ENCODE assay signal across 8 cellular contexts in genomic region chr14:61567838-61568571, GRCh38.
A peak's percentile ranks its signal among the peaks of the same experiment; 100 is the strongest.
DNase-seq lines count a peak whose midpoint lies in the region; ATAC-seq and TF ChIP-seq lines count a peak whose summit lies in the region.

No MANE protein-coding gene starts in this region.

- H4K20me1 ChIP-seq in DND-41 (ENCODE audit: insufficient read depth, low read length): peaks cover 7% of the 10 kb centered on the region; the same call in 1 of the 2 replicates

- H3K36me3 ChIP-seq in DND-41 (ENCODE audit: insufficient read depth, low read length): no peaks in the 10 kb centered on the region
- no peaks in the 10 kb centered on the region for H3K36me3 ChIP-seq in tibial artery

- peaks cover 1% of the 10 kb centered on the region for H3K27me3 Mint-ChIP-seq in HFFc6 (ENCODE audit: insufficient read depth)

- no peaks in the 10 kb centered on the region for H3K79me2 ChIP-seq in DND-41 (ENCODE audit: insufficient read depth, low read length)

- H3K4me2 ChIP-seq in DND-41 (ENCODE audit: insufficient read depth, low read length): peak overlapping the region; percentile 84

- H3K36me3 Mint-ChIP-seq in HFFc6 (ENCODE audit: low read depth): no peaks in the 10 kb centered on the region

- peak; percentile 6 for ATAC-seq in DND-41 (ENCODE audit: insufficient read depth, low read depth)
- ATAC-seq in HG03442 (IDR thresholded peaks at IDR 0.05; ENCODE audit: unreplicated experiment): no peak

- H3K9me3 Mint-ChIP-seq in HFFc6: no peaks in the 10 kb centered on the region

- intact Hi-C loops in tibial artery (cut with DNase I; ENCODE audit: low total_unique reads): no loop called here

- H3K4me1 ChIP-seq in DND-41 (ENCODE audit: insufficient read depth, low read length): peaks cover 41% of the 10 kb centered on the region
- peaks cover 0 to 54% (median 39%) of the 10 kb centered on the region in 4 donors for H3K4me1 ChIP-seq in tibial artery

- peak overlapping the region; percentile 52 for H2AFZ ChIP-seq in DND-41 (ENCODE audit: low read depth, low read length)

- peaks cover 10% of the 10 kb centered on the region for H3K27me3 ChIP-seq in DND-41 (ENCODE audit: insufficient read depth, low read length, poor library complexity)
- H3K27me3 ChIP-seq in tibial artery: no peaks in the 10 kb centered on the region

- TF ChIP-seq CTCF in DND-41 (IDR thresholded peaks at IDR 0.05; ENCODE audit: borderline replicate concordance, extremely low read depth, low read length, poor library complexity, severe bottlenecking) (no peak), HFFc6 (IDR thresholded peaks at IDR 0.05) (no peak), VCaP (conservative IDR thresholded peaks at IDR 0.05) (no peak), tibial artery (IDR thresholded peaks at IDR 0.05) (no peak)

- H3K9me3 ChIP-seq in DND-41 (ENCODE audit: insufficient read depth, low read length, severe bottlenecking) (no peaks in the 10 kb centered on the region), tibial artery (no peaks in the 10 kb centered on the region)

- no peak overlapping the region for H3K4me3 Mint-ChIP-seq in HFFc6

- peak overlapping the region; percentile 54 for H3K9ac ChIP-seq in DND-41 (ENCODE audit: low read depth, low read length)

- H3K4me3 ChIP-seq in DND-41 (ENCODE audit: low read depth in 1 of 2, low read length in 2 of 2) (peak overlapping the region in 1 of 2 experiments; percentile 51; a peak in 2 of 4 replicates), tibial artery (peak overlapping the region; percentile 30 to 38)

- H3K27ac Mint-ChIP-seq in HFFc6: peak overlapping the region; percentile 21; the same call in 1 of the 2 replicates

- H3K27ac ChIP-seq in DND-41 (ENCODE audit: low read length) (peak overlapping the region; percentile 75), VCaP (peak overlapping the region; percentile 33; the same call in 1 of the 2 replicates), tibial artery (peak overlapping the region; percentile 48 to 65)

- H3K4me1 Mint-ChIP-seq in HFFc6 (ENCODE audit: low read depth): peaks cover 93% of the 10 kb centered on the region

- DNase-seq in DND-41 (peak; percentile 59), HFFc6 (no peak), iPS-NIHi7 (ENCODE audit: extremely low spot score) (peak; percentile 45), tibial artery (peak; percentile 41 to 77), T1000 (lab: John Stamatoyannopoulos, UW) (no peak), NCI-H1930 (lab: John Stamatoyannopoulos, UW) (no peak)

Comparison
In these comparisons a context has a peak if more than half of its experiments do, and no peak if none do; other contexts are left out.
1. DNase-seq: peak in DND-41 (single experiment), iPS-NIHi7 (single experiment) and tibial artery (2 of 2); none in HFFc6 (single experiment), T1000 (single experiment) and NCI-H1930 (0 of 2).
2. Peak in every context shown above with its lines, with median percentiles within 50 percentile points of each other: H3K27ac ChIP-seq.